ENCODE assay signal across 1 cellular context in the genomic region with DNA sequence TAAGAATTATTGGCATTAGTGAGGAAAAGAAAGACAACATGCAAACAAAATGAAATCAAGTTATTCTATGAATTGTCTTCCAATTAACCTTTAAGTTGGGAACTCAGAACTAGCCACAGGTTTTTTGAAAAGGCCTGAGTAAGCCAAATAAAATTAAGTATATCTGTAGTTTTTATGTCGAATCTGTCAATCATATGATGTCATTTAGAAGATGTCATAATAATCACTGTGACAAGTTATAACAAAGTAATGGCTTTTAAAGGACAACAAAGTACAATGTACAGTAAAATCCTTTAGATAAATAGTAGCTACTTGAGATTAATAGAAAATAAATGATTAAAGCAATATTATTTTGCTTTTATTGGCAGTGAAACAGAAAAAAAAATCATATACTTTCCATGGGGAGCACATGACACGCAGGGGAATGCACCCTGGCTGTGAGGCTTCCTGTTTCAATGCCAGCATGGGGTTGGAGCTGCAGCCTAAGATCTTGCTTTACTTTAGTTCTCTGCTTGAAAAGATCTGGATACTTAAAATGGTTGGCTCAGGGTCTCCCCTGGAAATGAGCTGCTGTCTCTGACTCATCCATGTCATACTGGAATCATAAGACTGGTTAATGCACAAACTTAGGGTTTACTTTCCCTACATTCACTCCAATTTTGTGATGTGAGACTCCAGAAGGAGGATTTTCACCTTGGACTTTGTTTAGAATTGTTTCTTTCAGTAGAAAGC.
TF ChIP-seq lines count a peak whose summit lies in the region.

No MANE protein-coding gene starts in this region.

TF ChIP-seq in WTC11, 78 proteins besides CTCF, POLR2A, EP300 and RAD21 (continued from another document):
- TF ChIP-seq ATF6 (CRISPR knock-in tag; IDR thresholded peaks at IDR 0.05) (no peak), ZNF121 (CRISPR knock-in tag; IDR thresholded peaks at IDR 0.05) (no peak), NR1H2 (CRISPR knock-in tag; IDR thresholded peaks at IDR 0.05) (no peak), TEAD1 (CRISPR knock-in tag; IDR thresholded peaks at IDR 0.05) (no peak), FOXK1 (CRISPR knock-in tag; IDR thresholded peaks at IDR 0.05) (no peak), OVOL2 (CRISPR knock-in tag; IDR thresholded peaks at IDR 0.05; ENCODE audit: borderline replicate concordance) (no peak), ATF3 (CRISPR knock-in tag; conservative IDR thresholded peaks at IDR 0.05) (no peak), TCF7 (CRISPR knock-in tag; IDR thresholded peaks at IDR 0.05; ENCODE audit: low read depth) (no peak)
- TF ChIP-seq, protein P1, sequence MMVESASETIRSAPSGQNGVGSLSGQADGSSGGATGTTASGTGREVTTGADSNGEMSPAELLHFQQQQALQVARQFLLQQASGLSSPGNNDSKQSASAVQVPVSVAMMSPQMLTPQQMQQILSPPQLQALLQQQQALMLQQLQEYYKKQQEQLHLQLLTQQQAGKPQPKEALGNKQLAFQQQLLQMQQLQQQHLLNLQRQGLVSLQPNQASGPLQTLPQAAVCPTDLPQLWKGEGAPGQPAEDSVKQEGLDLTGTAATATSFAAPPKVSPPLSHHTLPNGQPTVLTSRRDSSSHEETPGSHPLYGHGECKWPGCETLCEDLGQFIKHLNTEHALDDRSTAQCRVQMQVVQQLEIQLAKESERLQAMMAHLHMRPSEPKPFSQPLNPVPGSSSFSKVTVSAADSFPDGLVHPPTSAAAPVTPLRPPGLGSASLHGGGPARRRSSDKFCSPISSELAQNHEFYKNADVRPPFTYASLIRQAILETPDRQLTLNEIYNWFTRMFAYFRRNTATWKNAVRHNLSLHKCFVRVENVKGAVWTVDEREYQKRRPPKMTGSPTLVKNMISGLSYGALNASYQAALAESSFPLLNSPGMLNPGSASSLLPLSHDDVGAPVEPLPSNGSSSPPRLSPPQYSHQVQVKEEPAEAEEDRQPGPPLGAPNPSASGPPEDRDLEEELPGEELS (CRISPR knock-in tag; IDR thresholded peaks at IDR 0.05) = no peak
- TF ChIP-seq, protein P2, sequence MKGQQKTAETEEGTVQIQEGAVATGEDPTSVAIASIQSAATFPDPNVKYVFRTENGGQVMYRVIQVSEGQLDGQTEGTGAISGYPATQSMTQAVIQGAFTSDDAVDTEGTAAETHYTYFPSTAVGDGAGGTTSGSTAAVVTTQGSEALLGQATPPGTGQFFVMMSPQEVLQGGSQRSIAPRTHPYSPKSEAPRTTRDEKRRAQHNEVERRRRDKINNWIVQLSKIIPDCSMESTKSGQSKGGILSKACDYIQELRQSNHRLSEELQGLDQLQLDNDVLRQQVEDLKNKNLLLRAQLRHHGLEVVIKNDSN (CRISPR knock-in tag; IDR thresholded peaks at IDR 0.05) = peak; percentile 43; the same call in 1 of the 2 replicates
